ENCODE assay signal across 12 cellular contexts in genomic region chr9:38416461-38416860, GRCh38. TPM values are rescaled to one million over a fixed set of nuclear protein-coding genes. Genes with fewer than 3 reads are reported as not detected.
"Had no signal": no experiment of that assay in that cellular context is flagged by ENCODE, and none has a peak within 500 bp of the region (broad histone marks: within the 10 kb centered on the region; RNA-seq: fewer than 3 reads in every experiment).

No MANE protein-coding gene starts in this region.

- H3K9me3 ChIP-seq: breast epithelium had no signal

- ATAC-seq: activated T-cell treated with anti-CD3 and anti-CD28 coated beads, Interleukin-2, amount 50 U/mL, for 4 hours; PC-3 had no signal

- H3K27ac ChIP-seq: breast epithelium, coronary artery had no signal

- DNase-seq: activated CD8-positive, alpha-beta memory T cell treated with anti-CD3 and anti-CD28 coated beads for 24 hours; activated gamma-delta T cell; activated T-cell treated with anti-CD3 and anti-CD28 coated beads, Interleukin-2, amount 50 U/mL, for 4 hours; central memory CD4-positive, alpha-beta T cell; NCI-H1105 treated with DMSO at 0.1 percent for 48 hours; NCI-H1436 treated with DMSO at 0.1 percent for 48 hours; NCI-H187; NCI-H510A treated with DMSO at 0.1 percent for 48 hours had no signal

- H3K4me1 ChIP-seq: breast epithelium had no signal

- H3K36me3 ChIP-seq: breast epithelium had no signal

- H3K4me3 ChIP-seq: breast epithelium, coronary artery had no signal

RNA-seq across cellular contexts. Expression of gene IGFBPL1, which starts 7.8 kb away (rescaled TPM):
- total RNA-seq: breast epithelium, T-helper 17 cell had no signal
